ENCODE assay signal across 17 cellular contexts in genomic region chr3:77326586-77326985, GRCh38.
"Had no signal": no experiment of that assay in that cellular context is flagged by ENCODE, and none has a peak within 500 bp of the region (broad histone marks: within the 10 kb centered on the region; RNA-seq: fewer than 3 reads in every experiment).

No MANE protein-coding gene starts in this region.

- H3K27me3 ChIP-seq: MG63, SJSA1 had no signal

- H3K9me3 ChIP-seq: MG63, SJSA1 had no signal

- H3K36me3 ChIP-seq: MG63, SJSA1 had no signal

- DNase-seq: KBM-7, MG63, NCI-H1092, NCI-H1105 treated with DMSO at 0.1 percent for 48 hours, NCI-H1417 treated with DMSO at 0.1 percent for 48 hours, NCI-H146, NCI-H1694 treated with DMSO at 0.1 percent for 48 hours, NCI-H1930, NCI-H2081, NCI-H2107, NCI-H2227 treated with DMSO at 0.1 percent for 48 hours, NCI-H526, Right ventricle myocardium superior, RPMI8226, SIG-M5 had no signal

- H3K4me3 ChIP-seq: MG63, SJSA1, SK-N-MC had no signal

- H3K4me1 ChIP-seq: SJSA1 had no signal

- H3K27ac ChIP-seq: SJSA1, SK-N-MC had no signal
